Comparison of ENCODE assay signal across 35 cellular contexts in genomic region chr2:194618432-194618831, GRCh38.
"Had no signal": no experiment of that assay in that cellular context is flagged by ENCODE, and none has a peak within 500 bp of the region (broad histone marks: within the 10 kb centered on the region; RNA-seq: fewer than 3 reads in every experiment).

No MANE protein-coding gene starts in this region.

- H3K9me3 ChIP-seq: MG63 had no signal

- H3K4me3 ChIP-seq: MG63 had no signal

- H3K36me3 ChIP-seq: MG63 had no signal

- H3K27me3 ChIP-seq: MG63 had no signal

- DNase-seq: Kasumi-1, MG63, MM.1S, MV-4-11, NCI-H1048, NCI-H1092, NCI-H1092 treated with DMSO at 0.1 percent for 48 hours, NCI-H1105, NCI-H1105 treated with DMSO at 0.1 percent for 48 hours, NCI-H1417, NCI-H1417 treated with DMSO at 0.1 percent for 48 hours, NCI-H1436, NCI-H1436 treated with DMSO at 0.1 percent for 48 hours, NCI-H146, NCI-H1694, NCI-H1694 treated with DMSO at 0.1 percent for 48 hours, NCI-H187, NCI-H187 treated with DMSO at 0.1 percent for 48 hours, NCI-H1930, NCI-H2029, NCI-H2029 treated with DMSO at 0.1 percent for 48 hours, NCI-H2081, NCI-H2081 treated with DMSO at 0.1 percent for 48 hours, NCI-H2107, NCI-H2171, NCI-H2227 treated with DMSO at 0.1 percent for 48 hours, NCI-H226, NCI-H345, NCI-H446, NCI-H446 treated with DMSO at 0.1 percent for 48 hours, NCI-H510A, NCI-H510A treated with DMSO at 0.1 percent for 48 hours, NCI-H524, NCI-H524 treated with DMSO at 0.1 percent for 48 hours, NCI-H526 had no signal
